ENCODE assay signal across 8 cellular contexts in the genomic region with DNA sequence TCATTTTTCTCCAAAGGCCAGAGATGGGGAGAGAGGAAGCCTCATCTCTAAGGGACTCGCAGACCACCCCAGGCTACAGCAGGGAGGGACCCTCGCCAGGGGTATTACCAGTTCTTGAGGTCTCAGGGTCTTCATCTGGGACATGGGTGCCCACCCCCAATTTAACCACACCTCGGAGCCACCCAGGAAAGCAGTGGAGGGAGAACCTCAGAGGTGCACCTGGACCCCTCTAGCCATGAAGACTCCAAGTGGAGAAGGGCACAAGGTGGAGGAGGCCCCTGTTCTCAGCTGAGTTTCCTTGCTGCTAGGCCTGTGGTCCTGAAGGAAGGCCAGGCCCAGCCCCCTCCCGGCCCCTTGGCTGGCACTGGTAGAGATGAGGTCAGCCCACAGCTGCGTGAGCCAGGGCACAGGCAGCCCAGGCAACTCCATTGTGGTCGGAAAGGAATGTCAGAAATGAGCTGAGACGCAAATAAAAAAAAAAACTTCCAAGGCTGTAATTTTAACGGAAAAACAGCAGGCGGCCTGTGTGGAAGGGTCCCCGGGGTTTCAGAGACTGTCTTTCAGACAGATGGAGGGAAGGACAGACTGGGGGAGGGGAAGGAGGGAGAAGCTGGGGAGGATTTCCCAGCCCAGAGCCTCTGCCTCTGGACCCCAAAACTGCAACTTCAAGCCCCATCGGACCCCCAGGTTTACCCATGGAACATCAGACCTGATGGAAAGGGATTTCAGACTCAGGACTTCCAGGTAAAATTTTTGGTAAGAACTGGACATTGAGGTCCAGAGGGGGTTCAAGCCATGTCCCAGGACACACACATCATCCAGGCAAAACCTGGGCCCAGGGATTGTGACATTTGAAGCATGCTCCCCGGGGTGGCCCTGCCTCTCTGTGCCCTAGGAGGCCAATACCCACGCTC. TPM values are rescaled to one million over a fixed set of nuclear protein-coding genes. Genes with fewer than 3 reads are reported as not detected.
A peak's percentile ranks its signal among the peaks of the same experiment; 100 is the strongest.
DNase-seq lines count a peak whose midpoint lies in the region; ATAC-seq and TF ChIP-seq lines count a peak whose summit lies in the region.

No MANE protein-coding gene starts in this region.

- peak overlapping the region; percentile 48 for H3K23ac ChIP-seq in mesendoderm (ENCODE audit: low read length)

- ATAC-seq in HG03280 (IDR thresholded peaks at IDR 0.05; ENCODE audit: unreplicated experiment), result no peak

- H2AFZ ChIP-seq in OCI-LY7 (ENCODE audit: low read length), result no peak overlapping the region

- H3K27ac Mint-ChIP-seq in endodermal cell, result peak overlapping the region; percentile 81
- H3K27ac Mint-ChIP-seq in activated CD4-positive, alpha-beta memory T cell treated with anti-CD3 and anti-CD28 coated beads, Interleukin-2, amount 10 ng/mL, durations not matched to agents 7 days and 5 days, result no peak overlapping the region

- TF ChIP-seq CTCF in OCI-LY7 (conservative IDR thresholded peaks at IDR 0.05; ENCODE audit: low read length) (0 out of 2 replicates have a peak, but pooled peaks have one; percentile 8), endodermal cell (conservative IDR thresholded peaks at IDR 0.05) (peak; percentile 58)

- DNase-seq in HCEC 1CT (peak; percentile 97), OCI-LY7 (ENCODE audit: low spot score) (no peak), endodermal cell (peak; percentile 96), mesendoderm (peak; percentile 98), ureter (ENCODE audit: low spot score) (peak; percentile 83), COLO668 (lab: John Stamatoyannopoulos, UW; ENCODE audit: unreplicated experiment) (no peak)
- DNase-seq in activated CD4-positive, alpha-beta memory T cell treated with anti-CD3 and anti-CD28 coated beads, Interleukin-2, amount 10 ng/mL, durations not matched to agents 7 days and 5 days, result no peak

- H3K18ac ChIP-seq in mesendoderm (ENCODE audit: low read length), result peak overlapping the region; percentile 86

- H4K8ac ChIP-seq in mesendoderm (ENCODE audit: low read depth, low read length), result no peak overlapping the region

- peak overlapping the region; percentile 86 for H2BK5ac ChIP-seq in mesendoderm (ENCODE audit: low read length)

- H3K9me3 Mint-ChIP-seq in endodermal cell, result no peaks in the 10 kb centered on the region
- H3K9me3 Mint-ChIP-seq in activated CD4-positive, alpha-beta memory T cell treated with anti-CD3 and anti-CD28 coated beads, Interleukin-2, amount 10 ng/mL, durations not matched to agents 7 days and 5 days, result no peaks in the 10 kb centered on the region

- H3K36me3 Mint-ChIP-seq in endodermal cell (ENCODE audit: low read depth), result peaks cover 12% of the 10 kb centered on the region
- no peaks in the 10 kb centered on the region for H3K36me3 Mint-ChIP-seq in activated CD4-positive, alpha-beta memory T cell treated with anti-CD3 and anti-CD28 coated beads, Interleukin-2, amount 10 ng/mL, durations not matched to agents 7 days and 5 days (ENCODE audit: low read depth)

- H3K4me1 ChIP-seq in OCI-LY7 (ENCODE audit: insufficient read depth, low read length, poor library complexity, severe bottlenecking) (peaks cover 16% of the 10 kb centered on the region), endodermal cell (ENCODE audit: control insufficient read depth, insufficient read depth, low read length) (peaks cover 29% of the 10 kb centered on the region), mesendoderm (ENCODE audit: control insufficient read depth, low read depth, low read length) (peaks cover 28% of the 10 kb centered on the region)

- no peak overlapping the region for H2BK15ac ChIP-seq in mesendoderm (replicated peaks; ENCODE audit: low read depth)

- no peak overlapping the region for H3K27ac ChIP-seq in OCI-LY7 (ENCODE audit: low read depth, low read length, poor library complexity, severe bottlenecking)
- peak overlapping the region; percentile 95 for H3K27ac ChIP-seq in endodermal cell (ENCODE audit: low read depth, low read length)
- peak overlapping the region; percentile 98 for H3K27ac ChIP-seq in mesendoderm (ENCODE audit: low read depth, low read length)

- BruUV-seq in OCI-LY7 (replicated peaks; lab: Mats Ljungman, UMichigan), result no TSS peak

- POLR2A ChIA-PET in OCI-LY7 (lab: Charles Lee), result no interaction called here
- POLR2A ChIA-PET in activated CD4-positive, alpha-beta memory T cell treated with anti-CD3 and anti-CD28 coated beads, Interleukin-2, amount 10 ng/mL, durations not matched to agents 7 days and 5 days (lab: Charles Lee), result no interaction called here

- H3K9me3 ChIP-seq in OCI-LY7 (ENCODE audit: low read length) (no peaks in the 10 kb centered on the region), endodermal cell (ENCODE audit: control insufficient read depth, low read length) (no peaks in the 10 kb centered on the region)

- no peak overlapping the region for H4K5ac ChIP-seq in mesendoderm (ENCODE audit: low read length)

- H3K4me3 ChIP-seq in OCI-LY7 (ENCODE audit: low read depth, low read length, poor library complexity, severe bottlenecking), result no peak overlapping the region
- no peak overlapping the region for H3K4me3 ChIP-seq in endodermal cell (ENCODE audit: low read length)
- H3K4me3 ChIP-seq in mesendoderm (ENCODE audit: low read length), result no peak overlapping the region

- no peaks in the 10 kb centered on the region for H3K9me2 ChIP-seq in OCI-LY7 (ENCODE audit: insufficient read depth, low read length)

- H3K4me2 ChIP-seq in OCI-LY7 (ENCODE audit: low read length) (no peak overlapping the region), mesendoderm (ENCODE audit: low read length) (peak overlapping the region; percentile 3)

- H2BK120ac ChIP-seq in mesendoderm (ENCODE audit: low read depth, low read length), result peak overlapping the region; percentile 45

- peaks cover 54% of the 10 kb centered on the region for H3K4me1 Mint-ChIP-seq in endodermal cell
- peaks cover 14% of the 10 kb centered on the region for H3K4me1 Mint-ChIP-seq in activated CD4-positive, alpha-beta memory T cell treated with anti-CD3 and anti-CD28 coated beads, Interleukin-2, amount 10 ng/mL, durations not matched to agents 7 days and 5 days

- H3K9ac ChIP-seq in endodermal cell (ENCODE audit: extremely low read depth, low read length, poor library complexity, severe bottlenecking) (peak overlapping the region; percentile 62), mesendoderm (ENCODE audit: low read length) (peak overlapping the region; percentile 59)

- peak overlapping the region; percentile 84 for H3K56ac ChIP-seq in mesendoderm (ENCODE audit: low read length)

- intact Hi-C loops in OCI-LY7 (cut with micrococcal nuclease; ENCODE audit: unreplicated experiment), result no loop called here

- CTCF ChIA-PET in OCI-LY7 (lab: Charles Lee; ENCODE audit: unreplicated experiment), result no interaction called here
- CTCF ChIA-PET in activated CD4-positive, alpha-beta memory T cell treated with anti-CD3 and anti-CD28 coated beads, Interleukin-2, amount 10 ng/mL, durations not matched to agents 7 days and 5 days (lab: Charles Lee), result interaction anchor here (1.0 to 1.4 kb wide), 2 partner anchors 17 to 124 kb away, joined by 4 to 6 read pairs; no protein-coding TSS in a partner anchor

- peaks cover 2% of the 10 kb centered on the region for H3K79me1 ChIP-seq in mesendoderm (ENCODE audit: low read length)

- H3K4me3 Mint-ChIP-seq in endodermal cell, result no peak overlapping the region
- H3K4me3 Mint-ChIP-seq in activated CD4-positive, alpha-beta memory T cell treated with anti-CD3 and anti-CD28 coated beads, Interleukin-2, amount 10 ng/mL, durations not matched to agents 7 days and 5 days, result no peak overlapping the region

- H3K36me3 ChIP-seq in OCI-LY7 (ENCODE audit: insufficient read depth, low read length) (no peaks in the 10 kb centered on the region), endodermal cell (ENCODE audit: control insufficient read depth, insufficient read depth, low read length) (peaks cover 21% of the 10 kb centered on the region), mesendoderm (ENCODE audit: control insufficient read depth, insufficient read depth, low read length) (no peaks in the 10 kb centered on the region)

- peak overlapping the region; percentile 38 for H3K4ac ChIP-seq in mesendoderm (ENCODE audit: low read depth, low read length)

- H3K27me3 ChIP-seq in endodermal cell (ENCODE audit: control insufficient read depth, insufficient read depth, low read length, poor library complexity, severe bottlenecking) (no peaks in the 10 kb centered on the region), mesendoderm (ENCODE audit: insufficient read depth, low read length, poor library complexity) (no peaks in the 10 kb centered on the region)

- WGBS in endodermal cell (ENCODE audit: insufficient coverage in 1 of 2, insufficient read length in 1 of 2), 2 experiments, result 28 to 45% methylated on average over 10 to 13 of the region's 13 CpGs
- WGBS in mesendoderm (ENCODE audit: extremely low coverage, insufficient coverage, low lambda C conversion rate), result no CpG with 5 or more reads among the region's 13 CpGs

- H3K79me2 ChIP-seq in OCI-LY7 (ENCODE audit: insufficient read depth, low read depth, low read length), result no peaks in the 10 kb centered on the region
- no peaks in the 10 kb centered on the region for H3K79me2 ChIP-seq in mesendoderm (ENCODE audit: control insufficient read depth, insufficient read depth, low read length)

- peak overlapping the region; percentile 84 for H2AK5ac ChIP-seq in mesendoderm (ENCODE audit: low read length)

- peaks cover 30% of the 10 kb centered on the region for H3K27me3 Mint-ChIP-seq in endodermal cell (ENCODE audit: insufficient read depth)
- peaks cover 41% of the 10 kb centered on the region for H3K27me3 Mint-ChIP-seq in activated CD4-positive, alpha-beta memory T cell treated with anti-CD3 and anti-CD28 coated beads, Interleukin-2, amount 10 ng/mL, durations not matched to agents 7 days and 5 days

- no peaks in the 10 kb centered on the region for H4K20me1 ChIP-seq in OCI-LY7 (ENCODE audit: insufficient read depth, low read length)

RNA-seq across cellular contexts. Expression of a gene that starts 25.5 kb away (rescaled TPM):
- total RNA-seq in OCI-LY7 (2014; rRNA removed; shearing (Covaris generic)), result 46.3 and 50.3 TPM in 2 replicates
- total RNA-seq in OCI-LY7 (2022), result 57.3 and 73.5 TPM in 2 replicates
- total RNA-seq in endodermal cell, result 10 to 100 TPM; 43.9 to 49.2 TPM
- polyA plus RNA-seq in endodermal cell (2013, experiment 1 of 2), result 40.1 TPM
- 41.1 TPM for polyA plus RNA-seq in endodermal cell (2013, experiment 2 of 2)
- 33.9 TPM for polyA plus RNA-seq in mesendoderm (2013, experiment 1 of 2)
- 35.9 TPM for polyA plus RNA-seq in mesendoderm (2013, experiment 2 of 2)
- total RNA-seq in ureter, result 37.5 TPM
- total RNA-seq in activated CD4-positive, alpha-beta memory T cell treated with anti-CD3 and anti-CD28 coated beads, Interleukin-2, amount 10 ng/mL, durations not matched to agents 7 days and 5 days, result 10 to 100 TPM; 30.8 to 35.3 TPM

Comparison
In these comparisons a context has a peak if more than half of its experiments do, and no peak if none do; other contexts are left out.
1. DNase-seq: peak in HCEC 1CT (single experiment), endodermal cell (single experiment), mesendoderm (single experiment) and ureter (single experiment); none in OCI-LY7 (single experiment), COLO668 (single experiment) and activated CD4-positive, alpha-beta memory T cell treated with anti-CD3 and anti-CD28 coated beads, Interleukin-2, amount 10 ng/mL, durations not matched to agents 7 days and 5 days (single experiment).